8 cellular contexts compared by ENCODE assay signal in genomic region chr17:57947369-57947768, GRCh38. TPM values are rescaled to one million over a fixed set of nuclear protein-coding genes. Genes with fewer than 3 reads are reported as not detected.
A peak's percentile ranks its signal among the peaks of the same experiment; 100 is the strongest.
DNase-seq lines count a peak whose midpoint lies in the region; ATAC-seq and TF ChIP-seq lines count a peak whose summit lies in the region.

No MANE protein-coding gene starts in this region.

- CTCF ChIA-PET in CD4-positive, alpha-beta T cell (lab: Charles Lee): interaction anchor here (1.3 kb wide), 1 partner anchor 52 kb away, joined by 5 read pairs; no protein-coding TSS in a partner anchor

- H3K9me3 Mint-ChIP-seq in CD4-positive, alpha-beta T cell: no peaks in the 10 kb centered on the region

- no peaks in the 10 kb centered on the region for H3K27me3 Mint-ChIP-seq in CD4-positive, alpha-beta T cell

- peaks cover 76% of the 10 kb centered on the region for H3K4me1 ChIP-seq in RWPE2 (ENCODE audit: insufficient read depth, poor library complexity, severe bottlenecking)
- H3K4me1 ChIP-seq in esophagus (ENCODE audit: control insufficient read depth in 2 of 2, insufficient read depth in 2 of 2, low read length in 1 of 2): peaks cover 5 to 10% of the 10 kb centered on the region in 2 donors
- peaks cover 71% of the 10 kb centered on the region for H3K4me1 ChIP-seq in rectal smooth muscle tissue (ENCODE audit: control insufficient read depth, insufficient read depth, low read length)

- no peak for DNase-seq in CD4-positive, alpha-beta T cell
- DNase-seq in RWPE2 (ENCODE audit: low spot score) (no peak), SIG-M5 treated with dmso at 0.1 percent for 504 hours (lab: John Stamatoyannopoulos, UW; ENCODE audit: unreplicated experiment) (no peak), NCI-H1105 (lab: John Stamatoyannopoulos, UW) (no peak), GM13977 (ENCODE audit: low spot score) (no peak), NCI-H510A treated with DMSO at 0.1 percent for 48 hours (lab: John Stamatoyannopoulos, UW) (no peak)

- peak overlapping the region; percentile 6 for H3K27ac Mint-ChIP-seq in CD4-positive, alpha-beta T cell

- no peak for ATAC-seq in CD4-positive, alpha-beta T cell (ENCODE audit: poor library complexity)
- ATAC-seq in RWPE2 (ENCODE audit: low read depth): no peak

- intact Hi-C loops in CD4-positive, alpha-beta T cell (cut with DNase I, micrococcal nuclease): no loop called here

- H3K4me3 Mint-ChIP-seq in CD4-positive, alpha-beta T cell: peak overlapping the region; percentile 86

- peak overlapping the region; percentile 6 for H3K4me3 ChIP-seq in RWPE2 (ENCODE audit: severe bottlenecking)
- H3K4me3 ChIP-seq in esophagus (ENCODE audit: low read depth in 1 of 2, low read length in 2 of 2): no peak overlapping the region
- peak overlapping the region; percentile 79 for H3K4me3 ChIP-seq in rectal smooth muscle tissue (ENCODE audit: low read length)

- 71 to 74% methylated on average over 9 of the region's 9 CpGs for WGBS in esophagus, 2 donors

- H3K36me3 ChIP-seq in RWPE2 (ENCODE audit: low read depth) (no peaks in the 10 kb centered on the region), esophagus (ENCODE audit: control insufficient read depth in 2 of 2, insufficient read depth in 2 of 2, low read length in 1 of 2) (no peaks in the 10 kb centered on the region), rectal smooth muscle tissue (ENCODE audit: control insufficient read depth, insufficient read depth, low read length) (no peaks in the 10 kb centered on the region)

- in situ Hi-C loops in GM13977 (cut with MboI; ENCODE audit: low pct_unique_long_range_greater_than_20kb, low sequenced_read_pairs, unreplicated experiment): no loop called here

- POLR2A ChIA-PET in CD4-positive, alpha-beta T cell (lab: Charles Lee): interaction anchor here (1.0 to 1.9 kb wide), 5 partner anchors 9 to 60 kb away, joined by 3 to 12 read pairs (median 5); partner anchors contain the start of genes CUEDC1, SRSF1 and VEZF1

- H3K27ac ChIP-seq in CD4-positive, alpha-beta T cell (ENCODE audit: low read depth, low read length): no peak overlapping the region
- H3K27ac ChIP-seq in RWPE2 (ENCODE audit: poor library complexity, severe bottlenecking) (peak overlapping the region; percentile 96), esophagus (ENCODE audit: low read depth in 2 of 2, low read length in 1 of 2) (peak overlapping the region; percentile 88 to 97), rectal smooth muscle tissue (ENCODE audit: low read depth, low read length) (peak overlapping the region; percentile 97)

- no peaks in the 10 kb centered on the region for H3K27me3 ChIP-seq in CD4-positive, alpha-beta T cell (ENCODE audit: control insufficient read depth, insufficient read depth, low read length)
- no peaks in the 10 kb centered on the region for H3K27me3 ChIP-seq in RWPE2 (ENCODE audit: insufficient read depth, poor library complexity, severe bottlenecking)
- H3K27me3 ChIP-seq in esophagus (ENCODE audit: control insufficient read depth in 1 of 2, insufficient read depth in 2 of 2, low read length in 2 of 2): no peaks in the 10 kb centered on the region
- no peaks in the 10 kb centered on the region for H3K27me3 ChIP-seq in rectal smooth muscle tissue (ENCODE audit: control insufficient read depth, insufficient read depth, low read length)

- TF ChIP-seq CTCF in CD4-positive, alpha-beta T cell (IDR thresholded peaks at IDR 0.05): no peak
- TF ChIP-seq CTCF in RWPE2 (IDR thresholded peaks at IDR 0.05; ENCODE audit: poor library complexity, severe bottlenecking): no peak
- no peak for TF ChIP-seq CTCF in GM13977 (IDR thresholded peaks at IDR 0.05; ENCODE audit: extremely low read depth, insufficient read depth, missing control alignments)

- H3K9me3 ChIP-seq in CD4-positive, alpha-beta T cell (ENCODE audit: control insufficient read depth, low read length): no peaks in the 10 kb centered on the region
- no peaks in the 10 kb centered on the region for H3K9me3 ChIP-seq in RWPE2 (ENCODE audit: severe bottlenecking)
- H3K9me3 ChIP-seq in esophagus (ENCODE audit: control insufficient read depth in 2 of 2, insufficient read depth in 1 of 2, low read depth in 1 of 2, low read length in 1 of 2): no peaks in the 10 kb centered on the region

- H3K36me3 Mint-ChIP-seq in CD4-positive, alpha-beta T cell (ENCODE audit: low read depth): no peaks in the 10 kb centered on the region

- peaks cover 29% of the 10 kb centered on the region for H3K4me1 Mint-ChIP-seq in CD4-positive, alpha-beta T cell (ENCODE audit: low read depth)

- no peak overlapping the region for H3K9ac ChIP-seq in rectal smooth muscle tissue (ENCODE audit: low read length)

RNA-seq across cellular contexts. Expression of gene CUEDC1, which starts 7.8 kb away (rescaled TPM):
- total RNA-seq in CD4-positive, alpha-beta T cell: 1 to 10 TPM in 1 of 2 experiments, under 1 TPM in 1; 0.41 to 1.0 TPM
- polyA plus RNA-seq in esophagus: 10 to 100 TPM; 19.9 to 31.1 TPM

RNA-seq across cellular contexts. Expression of gene VEZF1, which starts 40.7 kb away (rescaled TPM):
- 10 to 100 TPM; 41.6 to 41.7 TPM for total RNA-seq in CD4-positive, alpha-beta T cell
- 10 to 100 TPM in 1 of 2 donors, 1 to 10 TPM in 1; 8.8 to 10.6 TPM for polyA plus RNA-seq in esophagus

RNA-seq across cellular contexts. Expression of gene SRSF1, which starts 59.7 kb away (rescaled TPM):
- 100 to 1,000 TPM; 115 to 121 TPM for total RNA-seq in CD4-positive, alpha-beta T cell
- polyA plus RNA-seq in esophagus: 10 to 100 TPM; 80.7 to 91.7 TPM

Comparison
In these comparisons a context has a peak if more than half of its experiments do, and no peak if none do; other contexts are left out.
1. H3K4me3 ChIP-seq: peak in RWPE2 (single experiment) and rectal smooth muscle tissue (single experiment); none in esophagus (0 of 2).